In the genomic region with DNA sequence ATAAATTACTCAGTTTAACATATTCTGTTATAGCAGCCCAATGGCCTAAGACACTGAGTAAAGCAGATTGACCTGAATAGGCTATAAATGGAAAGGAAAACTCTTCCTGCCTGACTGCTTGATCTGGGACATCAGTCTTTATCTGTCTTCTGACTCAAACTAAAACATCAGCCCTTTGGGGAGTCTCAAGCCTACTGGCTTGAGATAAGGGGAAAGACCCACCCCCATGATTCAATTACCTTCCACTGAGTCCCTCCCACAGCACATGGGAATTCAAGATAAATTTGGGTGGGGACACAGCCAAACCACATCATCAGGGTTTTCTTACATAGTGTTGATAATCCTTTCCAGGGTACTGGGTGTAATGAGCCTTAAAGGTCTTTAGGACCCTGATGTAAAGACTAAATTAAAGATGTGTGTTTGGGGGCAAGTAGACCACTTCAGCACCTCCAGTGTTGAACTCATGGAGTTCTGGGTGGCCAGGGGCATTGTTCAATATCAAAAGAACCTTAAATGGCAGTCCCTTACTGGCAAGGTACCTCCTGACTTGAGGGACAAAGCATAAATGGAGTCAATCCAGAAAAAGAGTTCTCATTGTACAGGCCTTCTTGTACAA, we compare ENCODE assay signal across 1 cellular context.
TF ChIP-seq lines count a peak whose summit lies in the region.

No MANE protein-coding gene starts in this region.

TF ChIP-seq in K562, 482 proteins besides CTCF, POLR2A, EP300 and RAD21 (continued from another document and continues in another):
- TF ChIP-seq, protein P1, sequence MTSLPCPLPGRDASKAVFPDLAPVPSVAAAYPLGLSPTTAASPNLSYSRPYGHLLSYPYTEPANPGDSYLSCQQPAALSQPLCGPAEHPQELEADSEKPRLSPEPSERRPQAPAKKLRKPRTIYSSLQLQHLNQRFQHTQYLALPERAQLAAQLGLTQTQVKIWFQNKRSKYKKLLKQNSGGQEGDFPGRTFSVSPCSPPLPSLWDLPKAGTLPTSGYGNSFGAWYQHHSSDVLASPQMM (CRISPR knock-in tag; IDR thresholded peaks at IDR 0.05): no peak
- TF ChIP-seq HNRNPLL (IDR thresholded peaks at IDR 0.05; ENCODE audit: low read depth, low read length, poor library complexity, severe bottlenecking) (no peak), MECOM (CRISPR knock-in tag; IDR thresholded peaks at IDR 0.05) (no peak), ZNF445 (CRISPR knock-in tag; IDR thresholded peaks at IDR 0.05; ENCODE audit: low read depth) (peak; percentile 91), PRMT5 (CRISPR knock-in tag; IDR thresholded peaks at IDR 0.05) (no peak), ZC3H4 (CRISPR knock-in tag; IDR thresholded peaks at IDR 0.05; ENCODE audit: borderline replicate concordance) (no peak), CHCHD3 (CRISPR knock-in tag; IDR thresholded peaks at IDR 0.05) (no peak), ETS2 (tag; IDR thresholded peaks at IDR 0.05; ENCODE audit: borderline replicate concordance, poor library complexity, severe bottlenecking) (no peak), NFIC (IDR thresholded peaks at IDR 0.05) (peak; percentile 67), CCAR2 (IDR thresholded peaks at IDR 0.05; ENCODE audit: low read depth, low read length) (no peak), ZBED1 (IDR thresholded peaks at IDR 0.05) (no peak), SRSF3 (IDR thresholded peaks at IDR 0.05; ENCODE audit: insufficient read depth, low read length) (no peak), POLR2AphosphoS5 (IDR thresholded peaks at IDR 0.05; ENCODE audit: control insufficient read depth, insufficient read depth, low read depth, low read length) (peak; percentile 73; the same call in 1 of the 2 replicates), BACH1 (tag; IDR thresholded peaks at IDR 0.05) (no peak), NCOA1 (IDR thresholded peaks at IDR 0.05; ENCODE audit: low read depth) (0 out of 2 replicates have a peak, but pooled peaks have one; percentile 18), ZNF124 (CRISPR knock-in tag; IDR thresholded peaks at IDR 0.05) (no peak), ZNF232 (CRISPR knock-in tag; IDR thresholded peaks at IDR 0.05) (no peak), CBFA2T3 (IDR thresholded peaks at IDR 0.05) (peak; percentile 89), ZEB2 (IDR thresholded peaks at IDR 0.05) (no peak), NFRKB (IDR thresholded peaks at IDR 0.05; ENCODE audit: low read depth) (no peak)
- TF ChIP-seq, protein P2, sequence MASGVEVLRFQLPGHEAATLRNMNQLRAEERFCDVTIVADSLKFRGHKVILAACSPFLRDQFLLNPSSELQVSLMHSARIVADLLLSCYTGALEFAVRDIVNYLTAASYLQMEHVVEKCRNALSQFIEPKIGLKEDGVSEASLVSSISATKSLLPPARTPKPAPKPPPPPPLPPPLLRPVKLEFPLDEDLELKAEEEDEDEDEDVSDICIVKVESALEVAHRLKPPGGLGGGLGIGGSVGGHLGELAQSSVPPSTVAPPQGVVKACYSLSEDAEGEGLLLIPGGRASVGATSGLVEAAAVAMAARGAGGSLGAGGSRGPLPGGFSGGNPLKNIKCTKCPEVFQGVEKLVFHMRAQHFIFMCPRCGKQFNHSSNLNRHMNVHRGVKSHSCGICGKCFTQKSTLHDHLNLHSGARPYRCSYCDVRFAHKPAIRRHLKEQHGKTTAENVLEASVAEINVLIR (CRISPR knock-in tag; IDR thresholded peaks at IDR 0.05): no peak
- TF ChIP-seq, protein P3, sequence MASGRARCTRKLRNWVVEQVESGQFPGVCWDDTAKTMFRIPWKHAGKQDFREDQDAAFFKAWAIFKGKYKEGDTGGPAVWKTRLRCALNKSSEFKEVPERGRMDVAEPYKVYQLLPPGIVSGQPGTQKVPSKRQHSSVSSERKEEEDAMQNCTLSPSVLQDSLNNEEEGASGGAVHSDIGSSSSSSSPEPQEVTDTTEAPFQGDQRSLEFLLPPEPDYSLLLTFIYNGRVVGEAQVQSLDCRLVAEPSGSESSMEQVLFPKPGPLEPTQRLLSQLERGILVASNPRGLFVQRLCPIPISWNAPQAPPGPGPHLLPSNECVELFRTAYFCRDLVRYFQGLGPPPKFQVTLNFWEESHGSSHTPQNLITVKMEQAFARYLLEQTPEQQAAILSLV (tag; IDR thresholded peaks at IDR 0.05): no peak
- TF ChIP-seq, protein P4, sequence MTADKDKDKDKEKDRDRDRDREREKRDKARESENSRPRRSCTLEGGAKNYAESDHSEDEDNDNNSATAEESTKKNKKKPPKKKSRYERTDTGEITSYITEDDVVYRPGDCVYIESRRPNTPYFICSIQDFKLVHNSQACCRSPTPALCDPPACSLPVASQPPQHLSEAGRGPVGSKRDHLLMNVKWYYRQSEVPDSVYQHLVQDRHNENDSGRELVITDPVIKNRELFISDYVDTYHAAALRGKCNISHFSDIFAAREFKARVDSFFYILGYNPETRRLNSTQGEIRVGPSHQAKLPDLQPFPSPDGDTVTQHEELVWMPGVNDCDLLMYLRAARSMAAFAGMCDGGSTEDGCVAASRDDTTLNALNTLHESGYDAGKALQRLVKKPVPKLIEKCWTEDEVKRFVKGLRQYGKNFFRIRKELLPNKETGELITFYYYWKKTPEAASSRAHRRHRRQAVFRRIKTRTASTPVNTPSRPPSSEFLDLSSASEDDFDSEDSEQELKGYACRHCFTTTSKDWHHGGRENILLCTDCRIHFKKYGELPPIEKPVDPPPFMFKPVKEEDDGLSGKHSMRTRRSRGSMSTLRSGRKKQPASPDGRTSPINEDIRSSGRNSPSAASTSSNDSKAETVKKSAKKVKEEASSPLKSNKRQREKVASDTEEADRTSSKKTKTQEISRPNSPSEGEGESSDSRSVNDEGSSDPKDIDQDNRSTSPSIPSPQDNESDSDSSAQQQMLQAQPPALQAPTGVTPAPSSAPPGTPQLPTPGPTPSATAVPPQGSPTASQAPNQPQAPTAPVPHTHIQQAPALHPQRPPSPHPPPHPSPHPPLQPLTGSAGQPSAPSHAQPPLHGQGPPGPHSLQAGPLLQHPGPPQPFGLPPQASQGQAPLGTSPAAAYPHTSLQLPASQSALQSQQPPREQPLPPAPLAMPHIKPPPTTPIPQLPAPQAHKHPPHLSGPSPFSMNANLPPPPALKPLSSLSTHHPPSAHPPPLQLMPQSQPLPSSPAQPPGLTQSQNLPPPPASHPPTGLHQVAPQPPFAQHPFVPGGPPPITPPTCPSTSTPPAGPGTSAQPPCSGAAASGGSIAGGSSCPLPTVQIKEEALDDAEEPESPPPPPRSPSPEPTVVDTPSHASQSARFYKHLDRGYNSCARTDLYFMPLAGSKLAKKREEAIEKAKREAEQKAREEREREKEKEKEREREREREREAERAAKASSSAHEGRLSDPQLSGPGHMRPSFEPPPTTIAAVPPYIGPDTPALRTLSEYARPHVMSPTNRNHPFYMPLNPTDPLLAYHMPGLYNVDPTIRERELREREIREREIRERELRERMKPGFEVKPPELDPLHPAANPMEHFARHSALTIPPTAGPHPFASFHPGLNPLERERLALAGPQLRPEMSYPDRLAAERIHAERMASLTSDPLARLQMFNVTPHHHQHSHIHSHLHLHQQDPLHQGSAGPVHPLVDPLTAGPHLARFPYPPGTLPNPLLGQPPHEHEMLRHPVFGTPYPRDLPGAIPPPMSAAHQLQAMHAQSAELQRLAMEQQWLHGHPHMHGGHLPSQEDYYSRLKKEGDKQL (CRISPR knock-in tag; IDR thresholded peaks at IDR 0.05; ENCODE audit: borderline replicate concordance): no peak
- TF ChIP-seq, protein P5, sequence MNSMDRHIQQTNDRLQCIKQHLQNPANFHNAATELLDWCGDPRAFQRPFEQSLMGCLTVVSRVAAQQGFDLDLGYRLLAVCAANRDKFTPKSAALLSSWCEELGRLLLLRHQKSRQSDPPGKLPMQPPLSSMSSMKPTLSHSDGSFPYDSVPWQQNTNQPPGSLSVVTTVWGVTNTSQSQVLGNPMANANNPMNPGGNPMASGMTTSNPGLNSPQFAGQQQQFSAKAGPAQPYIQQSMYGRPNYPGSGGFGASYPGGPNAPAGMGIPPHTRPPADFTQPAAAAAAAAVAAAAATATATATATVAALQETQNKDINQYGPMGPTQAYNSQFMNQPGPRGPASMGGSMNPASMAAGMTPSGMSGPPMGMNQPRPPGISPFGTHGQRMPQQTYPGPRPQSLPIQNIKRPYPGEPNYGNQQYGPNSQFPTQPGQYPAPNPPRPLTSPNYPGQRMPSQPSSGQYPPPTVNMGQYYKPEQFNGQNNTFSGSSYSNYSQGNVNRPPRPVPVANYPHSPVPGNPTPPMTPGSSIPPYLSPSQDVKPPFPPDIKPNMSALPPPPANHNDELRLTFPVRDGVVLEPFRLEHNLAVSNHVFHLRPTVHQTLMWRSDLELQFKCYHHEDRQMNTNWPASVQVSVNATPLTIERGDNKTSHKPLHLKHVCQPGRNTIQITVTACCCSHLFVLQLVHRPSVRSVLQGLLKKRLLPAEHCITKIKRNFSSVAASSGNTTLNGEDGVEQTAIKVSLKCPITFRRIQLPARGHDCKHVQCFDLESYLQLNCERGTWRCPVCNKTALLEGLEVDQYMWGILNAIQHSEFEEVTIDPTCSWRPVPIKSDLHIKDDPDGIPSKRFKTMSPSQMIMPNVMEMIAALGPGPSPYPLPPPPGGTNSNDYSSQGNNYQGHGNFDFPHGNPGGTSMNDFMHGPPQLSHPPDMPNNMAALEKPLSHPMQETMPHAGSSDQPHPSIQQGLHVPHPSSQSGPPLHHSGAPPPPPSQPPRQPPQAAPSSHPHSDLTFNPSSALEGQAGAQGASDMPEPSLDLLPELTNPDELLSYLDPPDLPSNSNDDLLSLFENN (IDR thresholded peaks at IDR 0.05; ENCODE audit: low read depth in 2 of 2, low read length in 2 of 2): no peak
- TF ChIP-seq, protein P6, sequence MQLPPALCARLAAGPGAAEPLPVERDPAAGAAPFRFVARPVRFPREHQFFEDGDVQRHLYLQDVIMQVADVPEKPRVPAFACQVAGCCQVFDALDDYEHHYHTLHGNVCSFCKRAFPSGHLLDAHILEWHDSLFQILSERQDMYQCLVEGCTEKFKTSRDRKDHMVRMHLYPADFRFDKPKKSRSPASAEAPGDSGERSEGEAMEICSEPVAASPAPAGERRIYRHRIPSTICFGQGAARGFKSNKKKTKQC (CRISPR knock-in tag; IDR thresholded peaks at IDR 0.05): no peak
- TF ChIP-seq, protein P7, sequence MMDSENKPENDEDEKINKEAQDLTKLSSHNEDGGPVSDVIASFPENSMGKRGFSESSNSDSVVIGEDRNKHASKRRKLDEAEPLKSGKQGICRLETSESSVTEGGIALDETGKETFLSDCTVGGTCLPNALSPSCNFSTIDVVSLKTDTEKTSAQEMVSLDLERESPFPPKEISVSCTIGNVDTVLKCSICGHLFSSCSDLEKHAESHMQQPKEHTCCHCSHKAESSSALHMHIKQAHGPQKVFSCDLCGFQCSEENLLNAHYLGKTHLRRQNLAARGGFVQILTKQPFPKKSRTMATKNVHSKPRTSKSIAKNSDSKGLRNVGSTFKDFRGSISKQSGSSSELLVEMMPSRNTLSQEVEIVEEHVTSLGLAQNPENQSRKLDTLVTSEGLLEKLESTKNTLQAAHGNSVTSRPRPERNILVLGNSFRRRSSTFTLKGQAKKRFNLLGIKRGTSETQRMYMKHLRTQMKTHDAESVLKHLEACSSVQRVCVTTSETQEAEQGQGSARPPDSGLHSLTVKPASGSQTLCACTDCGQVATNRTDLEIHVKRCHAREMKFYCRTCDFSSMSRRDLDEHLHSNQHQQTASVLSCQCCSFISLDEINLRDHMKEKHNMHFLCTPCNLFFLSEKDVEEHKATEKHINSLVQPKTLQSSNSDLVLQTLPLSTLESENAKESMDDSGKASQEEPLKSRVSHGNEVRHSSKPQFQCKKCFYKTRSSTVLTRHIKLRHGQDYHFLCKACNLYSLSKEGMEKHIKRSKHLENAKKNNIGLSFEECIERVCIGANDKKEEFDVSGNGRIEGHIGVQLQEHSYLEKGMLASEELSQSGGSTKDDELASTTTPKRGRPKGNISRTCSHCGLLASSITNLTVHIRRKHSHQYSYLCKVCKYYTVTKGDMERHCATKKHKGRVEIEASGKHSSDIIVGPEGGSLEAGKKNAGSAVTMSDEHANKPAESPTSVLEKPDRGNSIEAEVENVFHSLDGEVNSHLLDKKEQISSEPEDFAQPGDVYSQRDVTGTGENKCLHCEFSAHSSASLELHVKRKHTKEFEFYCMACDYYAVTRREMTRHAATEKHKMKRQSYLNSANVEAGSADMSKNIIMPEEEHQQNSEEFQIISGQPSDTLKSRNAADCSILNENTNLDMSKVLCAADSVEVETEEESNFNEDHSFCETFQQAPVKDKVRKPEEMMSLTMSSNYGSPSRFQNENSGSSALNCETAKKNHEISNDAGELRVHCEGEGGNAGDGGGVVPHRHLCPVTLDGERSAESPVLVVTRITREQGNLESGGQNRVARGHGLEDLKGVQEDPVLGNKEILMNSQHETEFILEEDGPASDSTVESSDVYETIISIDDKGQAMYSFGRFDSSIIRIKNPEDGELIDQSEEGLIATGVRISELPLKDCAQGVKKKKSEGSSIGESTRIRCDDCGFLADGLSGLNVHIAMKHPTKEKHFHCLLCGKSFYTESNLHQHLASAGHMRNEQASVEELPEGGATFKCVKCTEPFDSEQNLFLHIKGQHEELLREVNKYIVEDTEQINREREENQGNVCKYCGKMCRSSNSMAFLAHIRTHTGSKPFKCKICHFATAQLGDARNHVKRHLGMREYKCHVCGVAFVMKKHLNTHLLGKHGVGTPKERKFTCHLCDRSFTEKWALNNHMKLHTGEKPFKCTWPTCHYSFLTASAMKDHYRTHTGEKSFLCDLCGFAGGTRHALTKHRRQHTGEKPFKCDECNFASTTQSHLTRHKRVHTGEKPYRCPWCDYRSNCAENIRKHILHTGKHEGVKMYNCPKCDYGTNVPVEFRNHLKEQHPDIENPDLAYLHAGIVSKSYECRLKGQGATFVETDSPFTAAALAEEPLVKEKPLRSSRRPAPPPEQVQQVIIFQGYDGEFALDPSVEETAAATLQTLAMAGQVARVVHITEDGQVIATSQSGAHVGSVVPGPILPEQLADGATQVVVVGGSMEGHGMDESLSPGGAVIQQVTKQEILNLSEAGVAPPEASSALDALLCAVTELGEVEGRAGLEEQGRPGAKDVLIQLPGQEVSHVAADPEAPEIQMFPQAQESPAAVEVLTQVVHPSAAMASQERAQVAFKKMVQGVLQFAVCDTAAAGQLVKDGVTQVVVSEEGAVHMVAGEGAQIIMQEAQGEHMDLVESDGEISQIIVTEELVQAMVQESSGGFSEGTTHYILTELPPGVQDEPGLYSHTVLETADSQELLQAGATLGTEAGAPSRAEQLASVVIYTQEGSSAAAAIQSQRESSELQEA (IDR thresholded peaks at IDR 0.05; ENCODE audit: low read depth): no peak
- TF ChIP-seq, protein P8, sequence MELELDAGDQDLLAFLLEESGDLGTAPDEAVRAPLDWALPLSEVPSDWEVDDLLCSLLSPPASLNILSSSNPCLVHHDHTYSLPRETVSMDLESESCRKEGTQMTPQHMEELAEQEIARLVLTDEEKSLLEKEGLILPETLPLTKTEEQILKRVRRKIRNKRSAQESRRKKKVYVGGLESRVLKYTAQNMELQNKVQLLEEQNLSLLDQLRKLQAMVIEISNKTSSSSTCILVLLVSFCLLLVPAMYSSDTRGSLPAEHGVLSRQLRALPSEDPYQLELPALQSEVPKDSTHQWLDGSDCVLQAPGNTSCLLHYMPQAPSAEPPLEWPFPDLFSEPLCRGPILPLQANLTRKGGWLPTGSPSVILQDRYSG (tag; conservative IDR thresholded peaks at IDR 0.05; ENCODE audit: low read depth): no peak
